ENCODE assay signal across 8 cellular contexts in the genomic region with DNA sequence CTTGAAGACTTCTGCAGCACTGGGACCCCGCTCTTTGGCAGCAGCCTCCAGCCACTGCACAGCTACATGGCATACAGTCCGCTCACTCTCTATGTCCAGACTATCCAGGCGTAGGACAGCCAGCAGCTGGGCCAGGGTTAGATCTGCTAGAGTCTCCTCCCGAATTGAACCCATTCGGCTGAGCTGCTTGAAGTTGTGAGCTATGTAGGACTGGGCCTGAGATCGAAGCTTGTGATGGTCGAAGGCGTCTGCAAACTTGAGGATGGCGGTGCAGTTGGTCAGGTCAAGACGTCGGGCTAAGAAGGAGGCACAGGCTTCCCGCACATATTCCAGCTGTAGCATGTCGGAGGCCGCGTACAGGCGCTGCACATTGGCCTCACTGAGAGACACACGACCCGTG. TPM values are rescaled to one million over a fixed set of nuclear protein-coding genes. Genes with fewer than 3 reads are reported as not detected.
DNase-seq lines count a peak whose midpoint lies in the region; ATAC-seq lines count a peak whose summit lies in the region.

No MANE protein-coding gene starts in this region.

- DNase-seq in T-helper 1 cell (no peak), AG08395 (ENCODE audit: low spot score) (no peak), pons (ENCODE audit: low spot score) (no peak)
- DNase-seq in activated T-helper 1 cell treated with anti-CD3 and anti-CD28 coated beads, Interleukin-12 subunit alpha, Interleukin-12 subunit beta, Interleukin-2, Interleukin-4 antibody, amounts not matched to agents 30 ng/mL and 10 ng/mL and 1 ng/mL, durations not matched to agents 14 hours and 24 hours and 36 hours (ENCODE audit: low spot score), result no peak
- DNase-seq in stimulated activated naive B cell treated with anti-CD40 and anti-IgM and Interleukin-4, amounts not matched to agents 10 μg/mL and 1 μg/mL and 100 μg/mL, for 72 hours, result no peak

- peaks cover 35% of the 10 kb centered on the region for H3K4me1 Mint-ChIP-seq in T-helper 1 cell treated with Interleukin-12 subunit alpha and Interleukin-12 subunit beta and Interleukin-4 antibody, amounts not matched to agents 30 μg/mL and 1 μg/mL, for 36 hours (ENCODE audit: low read depth)
- H3K4me1 Mint-ChIP-seq in activated T-helper 1 cell treated with anti-CD3 and anti-CD28 coated beads, Interleukin-12 subunit alpha, Interleukin-12 subunit beta, Interleukin-2, Interleukin-4 antibody, amounts not matched to agents 30 ng/mL and 10 ng/mL and 1 ng/mL, durations not matched to agents 14 hours and 24 hours and 36 hours (ENCODE audit: low read depth), result peaks cover 58% of the 10 kb centered on the region
- peaks cover 26 to 37% of the 10 kb centered on the region in 2 donors for H3K4me1 Mint-ChIP-seq in stimulated activated naive B cell treated with anti-CD40 and anti-IgM and Interleukin-4, amounts not matched to agents 10 μg/mL and 1 μg/mL and 100 μg/mL, for 72 hours

- H3K27ac ChIP-seq in iPS-20b (ENCODE audit: low read length), result no peak overlapping the region

- H3K4me3 Mint-ChIP-seq in T-helper 1 cell treated with Interleukin-12 subunit alpha and Interleukin-12 subunit beta and Interleukin-4 antibody, amounts not matched to agents 30 μg/mL and 1 μg/mL, for 36 hours, result peak overlapping the region; percentile 93
- H3K4me3 Mint-ChIP-seq in activated T-helper 1 cell treated with anti-CD3 and anti-CD28 coated beads, Interleukin-12 subunit alpha, Interleukin-12 subunit beta, Interleukin-2, Interleukin-4 antibody, amounts not matched to agents 30 ng/mL and 10 ng/mL and 1 ng/mL, durations not matched to agents 14 hours and 24 hours and 36 hours, result peak overlapping the region; percentile 93
- peak overlapping the region; percentile 93 to 96 for H3K4me3 Mint-ChIP-seq in stimulated activated naive B cell treated with anti-CD40 and anti-IgM and Interleukin-4, amounts not matched to agents 10 μg/mL and 1 μg/mL and 100 μg/mL, for 72 hours

- no peaks in the 10 kb centered on the region for H3K27me3 ChIP-seq in iPS-20b (ENCODE audit: insufficient read depth, low read length)

- H3K9ac ChIP-seq in iPS-20b (ENCODE audit: low read depth, low read length), result peak overlapping the region; percentile 89; the same call in 1 of the 2 replicates

- H3K36me3 ChIP-seq in iPS-20b (ENCODE audit: insufficient read depth, low read depth, low read length), result 0 out of 2 replicates have a peak, but pooled peaks cover 5% of the 10 kb centered on the region

- peaks cover 22% of the 10 kb centered on the region for H3K36me3 Mint-ChIP-seq in T-helper 1 cell treated with Interleukin-12 subunit alpha and Interleukin-12 subunit beta and Interleukin-4 antibody, amounts not matched to agents 30 μg/mL and 1 μg/mL, for 36 hours (ENCODE audit: low read depth)
- peaks cover 23% of the 10 kb centered on the region for H3K36me3 Mint-ChIP-seq in activated T-helper 1 cell treated with anti-CD3 and anti-CD28 coated beads, Interleukin-12 subunit alpha, Interleukin-12 subunit beta, Interleukin-2, Interleukin-4 antibody, amounts not matched to agents 30 ng/mL and 10 ng/mL and 1 ng/mL, durations not matched to agents 14 hours and 24 hours and 36 hours (ENCODE audit: low read depth)
- peaks cover 15 to 35% of the 10 kb centered on the region in 2 donors for H3K36me3 Mint-ChIP-seq in stimulated activated naive B cell treated with anti-CD40 and anti-IgM and Interleukin-4, amounts not matched to agents 10 μg/mL and 1 μg/mL and 100 μg/mL, for 72 hours

- no peaks in the 10 kb centered on the region for H3K27me3 Mint-ChIP-seq in T-helper 1 cell treated with Interleukin-12 subunit alpha and Interleukin-12 subunit beta and Interleukin-4 antibody, amounts not matched to agents 30 μg/mL and 1 μg/mL, for 36 hours (ENCODE audit: low read depth)
- H3K27me3 Mint-ChIP-seq in activated T-helper 1 cell treated with anti-CD3 and anti-CD28 coated beads, Interleukin-12 subunit alpha, Interleukin-12 subunit beta, Interleukin-2, Interleukin-4 antibody, amounts not matched to agents 30 ng/mL and 10 ng/mL and 1 ng/mL, durations not matched to agents 14 hours and 24 hours and 36 hours (ENCODE audit: insufficient read depth), result no peaks in the 10 kb centered on the region
- no peaks in the 10 kb centered on the region for H3K27me3 Mint-ChIP-seq in stimulated activated naive B cell treated with anti-CD40 and anti-IgM and Interleukin-4, amounts not matched to agents 10 μg/mL and 1 μg/mL and 100 μg/mL, for 72 hours

- intact Hi-C loops in activated T-helper 1 cell treated with anti-CD3 and anti-CD28 coated beads, Interleukin-12 subunit alpha, Interleukin-12 subunit beta, Interleukin-2, Interleukin-4 antibody, amounts not matched to agents 30 ng/mL and 10 ng/mL and 1 ng/mL, durations not matched to agents 14 hours and 24 hours and 36 hours (cut with micrococcal nuclease), result loop anchor here (5.0 to 10.0 kb wide), 2 partner anchors 219 to 421 kb away; a partner anchor contains a TSS

- H3K4me3 ChIP-seq in iPS-20b (ENCODE audit: low read length), result peak overlapping the region; percentile 87; the same call in 1 of the 2 replicates

- H3K9me3 Mint-ChIP-seq in T-helper 1 cell treated with Interleukin-12 subunit alpha and Interleukin-12 subunit beta and Interleukin-4 antibody, amounts not matched to agents 30 μg/mL and 1 μg/mL, for 36 hours, result no peaks in the 10 kb centered on the region
- H3K9me3 Mint-ChIP-seq in activated T-helper 1 cell treated with anti-CD3 and anti-CD28 coated beads, Interleukin-12 subunit alpha, Interleukin-12 subunit beta, Interleukin-2, Interleukin-4 antibody, amounts not matched to agents 30 ng/mL and 10 ng/mL and 1 ng/mL, durations not matched to agents 14 hours and 24 hours and 36 hours, result no peaks in the 10 kb centered on the region
- peaks cover 0 to 6% of the 10 kb centered on the region in 2 donors for H3K9me3 Mint-ChIP-seq in stimulated activated naive B cell treated with anti-CD40 and anti-IgM and Interleukin-4, amounts not matched to agents 10 μg/mL and 1 μg/mL and 100 μg/mL, for 72 hours

- H3K4me1 ChIP-seq in iPS-20b (ENCODE audit: insufficient read depth, low read length), result peaks cover 4% of the 10 kb centered on the region; the same call in 1 of the 2 replicates

- ATAC-seq in stimulated activated naive B cell treated with anti-CD40 and anti-IgM and Interleukin-4, amounts not matched to agents 10 μg/mL and 1 μg/mL and 100 μg/mL, for 72 hours (replicated peaks), result no peak
- ATAC-seq in GM21737 (IDR thresholded peaks at IDR 0.05; ENCODE audit: unreplicated experiment), result no peak

- H3K27ac Mint-ChIP-seq in T-helper 1 cell treated with Interleukin-12 subunit alpha and Interleukin-12 subunit beta and Interleukin-4 antibody, amounts not matched to agents 30 μg/mL and 1 μg/mL, for 36 hours, result peak overlapping the region; percentile 78
- H3K27ac Mint-ChIP-seq in activated T-helper 1 cell treated with anti-CD3 and anti-CD28 coated beads, Interleukin-12 subunit alpha, Interleukin-12 subunit beta, Interleukin-2, Interleukin-4 antibody, amounts not matched to agents 30 ng/mL and 10 ng/mL and 1 ng/mL, durations not matched to agents 14 hours and 24 hours and 36 hours, result peak overlapping the region; percentile 97
- H3K27ac Mint-ChIP-seq in stimulated activated naive B cell treated with anti-CD40 and anti-IgM and Interleukin-4, amounts not matched to agents 10 μg/mL and 1 μg/mL and 100 μg/mL, for 72 hours, result peak overlapping the region; percentile 79

- H3K9me3 ChIP-seq in iPS-20b (ENCODE audit: insufficient read depth, low read depth, low read length), result no peaks in the 10 kb centered on the region

RNA-seq across cellular contexts. Expression of a gene that starts 0.9 kb away (rescaled TPM):
- 6.2 and 6.3 TPM in 2 replicates for total RNA-seq in activated T-helper 1 cell treated with anti-CD3 and anti-CD28 coated beads, Interleukin-12 subunit alpha, Interleukin-12 subunit beta, Interleukin-2, Interleukin-4 antibody, amounts not matched to agents 30 ng/mL and 10 ng/mL and 1 ng/mL, durations not matched to agents 14 hours and 24 hours and 36 hours
